11 cellular contexts compared by ENCODE assay signal in the genomic region with DNA sequence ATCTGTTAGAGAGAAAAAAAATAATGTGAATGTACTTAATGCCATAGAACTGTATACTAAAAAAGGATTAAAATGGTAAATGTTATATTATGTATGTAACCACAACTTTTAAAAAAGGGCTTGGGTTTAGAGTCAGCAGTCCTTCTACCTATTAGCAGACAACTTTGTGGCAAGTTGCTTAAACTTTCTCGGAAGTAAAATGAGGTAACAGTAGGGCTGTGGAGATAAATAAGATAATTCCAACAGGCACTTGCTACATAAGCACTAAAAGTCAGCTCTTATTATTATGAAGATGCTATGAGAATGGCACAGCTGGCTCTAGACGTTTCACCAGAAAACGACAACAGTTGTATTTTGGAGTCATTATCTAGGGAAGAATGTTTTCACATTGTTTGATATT. TPM values are rescaled to one million over a fixed set of nuclear protein-coding genes. Genes with fewer than 3 reads are reported as not detected.
A peak's percentile ranks its signal among the peaks of the same experiment; 100 is the strongest.
DNase-seq lines count a peak whose midpoint lies in the region; ATAC-seq and TF ChIP-seq lines count a peak whose summit lies in the region.
"Had no signal": no experiment of that assay in that cellular context is flagged by ENCODE, and none has a peak within 500 bp of the region (broad histone marks: within the 10 kb centered on the region; RNA-seq: fewer than 3 reads in every experiment).

No MANE protein-coding gene starts in this region.

- no peaks in the 10 kb centered on the region for H3K9me3 ChIP-seq in CD4-positive, alpha-beta T cell (ENCODE audit: control insufficient read depth, low read length)
- no peaks in the 10 kb centered on the region for H3K9me3 ChIP-seq in naive thymus-derived CD4-positive, alpha-beta T cell (ENCODE audit: control insufficient read depth in 2 of 3, low read length in 3 of 3)

- DNase-seq in AML-193 (lab: John Stamatoyannopoulos, UW) (peak; percentile 56 to 61), NB4 (ENCODE audit: low read depth) (peak; percentile 52), cerebellum (ENCODE audit: low spot score) (no peak)
- no peak for DNase-seq in CD4-positive, alpha-beta T cell
- no peak for DNase-seq in naive thymus-derived CD4-positive, alpha-beta T cell
- no peak for DNase-seq in effector CD8-positive, alpha-beta T cell (lab: John Stamatoyannopoulos, UW)
- DNase-seq: DMS53, GM23248 had no signal

- no peaks in the 10 kb centered on the region for H3K27me3 Mint-ChIP-seq in CD4-positive, alpha-beta T cell
- no peaks in the 10 kb centered on the region for H3K27me3 Mint-ChIP-seq in naive thymus-derived CD4-positive, alpha-beta T cell

- peak overlapping the region; percentile 45 for H3K27ac Mint-ChIP-seq in CD4-positive, alpha-beta T cell
- peak overlapping the region in 5 of 9 donors; percentile 2 to 70 (median 29) for H3K27ac Mint-ChIP-seq in naive thymus-derived CD4-positive, alpha-beta T cell

- no peak overlapping the region for H3K27ac ChIP-seq in CD4-positive, alpha-beta T cell (ENCODE audit: low read depth, low read length)
- H3K27ac ChIP-seq in naive thymus-derived CD4-positive, alpha-beta T cell (ENCODE audit: low read depth, low read length) = no peak overlapping the region
- H3K27ac ChIP-seq: A549, GM23248 had no signal

- TF ChIP-seq POLR2A in NB4 (IDR thresholded peaks at IDR 0.05; ENCODE audit: extremely low read depth, insufficient read length) = no peak

- no peak overlapping the region for H3K4me3 Mint-ChIP-seq in CD4-positive, alpha-beta T cell
- peak overlapping the region in 1 of 10 donors; percentile 18 for H3K4me3 Mint-ChIP-seq in naive thymus-derived CD4-positive, alpha-beta T cell
- H3K4me3 Mint-ChIP-seq: CD14-positive monocyte had no signal

- no peak overlapping the region for H3K4me3 ChIP-seq in NB4 (ENCODE audit: low read depth, low read length)
- H3K4me3 ChIP-seq in naive thymus-derived CD4-positive, alpha-beta T cell (ENCODE audit: low read length) = no peak overlapping the region
- H3K4me3 ChIP-seq: A549, GM23248 had no signal

- intact Hi-C loops in CD4-positive, alpha-beta T cell (cut with DNase I, micrococcal nuclease) = no loop called here
- intact Hi-C loops in naive thymus-derived CD4-positive, alpha-beta T cell (cut with micrococcal nuclease) = no loop called here

- ATAC-seq in CD4-positive, alpha-beta T cell (ENCODE audit: poor library complexity) = no peak
- ATAC-seq in naive thymus-derived CD4-positive, alpha-beta T cell = peak; percentile 41
- ATAC-seq: A549, HCT116 had no signal

- H3K4me1 ChIP-seq in naive thymus-derived CD4-positive, alpha-beta T cell (ENCODE audit: control insufficient read depth in 2 of 2, insufficient read depth in 2 of 2, low read length in 2 of 2) = peaks cover 27 to 37% of the 10 kb centered on the region in 2 donors

- POLR2A ChIA-PET in CD4-positive, alpha-beta T cell (lab: Charles Lee) = interaction anchor here (2.0 kb wide), 1 partner anchor 8 kb away, joined by 5 read pairs; no protein-coding TSS in a partner anchor
- POLR2A ChIA-PET in naive thymus-derived CD4-positive, alpha-beta T cell (lab: Charles Lee) = no interaction called here

- H3K36me3 Mint-ChIP-seq in CD4-positive, alpha-beta T cell (ENCODE audit: low read depth) = peaks cover 81% of the 10 kb centered on the region
- peaks cover 21 to 71% (median 70%) of the 10 kb centered on the region in 5 donors for H3K36me3 Mint-ChIP-seq in naive thymus-derived CD4-positive, alpha-beta T cell

- H3K4me1 Mint-ChIP-seq in CD4-positive, alpha-beta T cell (ENCODE audit: low read depth) = peaks cover 78% of the 10 kb centered on the region
- peaks cover 24 to 83% (median 51%) of the 10 kb centered on the region in 7 donors for H3K4me1 Mint-ChIP-seq in naive thymus-derived CD4-positive, alpha-beta T cell

- no peaks in the 10 kb centered on the region for H3K9me3 Mint-ChIP-seq in CD4-positive, alpha-beta T cell
- peaks cover 0 to 18% (median 5%) of the 10 kb centered on the region in 11 donors for H3K9me3 Mint-ChIP-seq in naive thymus-derived CD4-positive, alpha-beta T cell

- no peak for TF ChIP-seq CTCF in CD4-positive, alpha-beta T cell (IDR thresholded peaks at IDR 0.05)
- no peak for TF ChIP-seq CTCF in NB4 (IDR thresholded peaks at IDR 0.05; ENCODE audit: low read depth, low read length)

- H3K36me3 ChIP-seq in naive thymus-derived CD4-positive, alpha-beta T cell (ENCODE audit: control insufficient read depth in 2 of 3, insufficient read depth in 3 of 3, low read length in 3 of 3) = peaks cover 0 to 26% (median 5%) of the 10 kb centered on the region in 3 experiments

- H3K27me3 ChIP-seq in CD4-positive, alpha-beta T cell (ENCODE audit: control insufficient read depth, insufficient read depth, low read length) = no peaks in the 10 kb centered on the region
- H3K27me3 ChIP-seq in naive thymus-derived CD4-positive, alpha-beta T cell (ENCODE audit: control insufficient read depth in 2 of 2, insufficient read depth in 2 of 2, low read length in 2 of 2) = no peaks in the 10 kb centered on the region

- CTCF ChIA-PET in CD4-positive, alpha-beta T cell (lab: Charles Lee) = no interaction called here
- CTCF ChIA-PET in naive thymus-derived CD4-positive, alpha-beta T cell (lab: Charles Lee) = no interaction called here

RNA-seq across cellular contexts. Expression of a gene that starts 31.3 kb away (rescaled TPM):
- total RNA-seq in CD4-positive, alpha-beta T cell = 100 to 1,000 TPM; 201 to 208 TPM
- 100 to 1,000 TPM; 114 to 253 (median 218) TPM for total RNA-seq in naive thymus-derived CD4-positive, alpha-beta T cell
- 10 to 100 TPM; 71.5 to 84.6 TPM for polyA plus RNA-seq in naive thymus-derived CD4-positive, alpha-beta T cell
- 58.2 TPM for total RNA-seq in cerebellum

Comparison
In these comparisons a context has a peak if more than half of its experiments do, and no peak if none do; other contexts are left out.
1. DNase-seq: peak in AML-193 (2 of 2) and NB4 (single experiment); none in CD4-positive, alpha-beta T cell (0 of 10), naive thymus-derived CD4-positive, alpha-beta T cell (0 of 9), cerebellum (single experiment) and effector CD8-positive, alpha-beta T cell (single experiment).